ENCODE assay signal across 1 cellular context in genomic region chr3:105199217-105199616, GRCh38.
TF ChIP-seq lines count a peak whose summit lies in the region.

No MANE protein-coding gene starts in this region.

TF ChIP-seq in H1, 55 proteins besides CTCF, POLR2A, EP300 and RAD21:
- no peak for TF ChIP-seq EZH2 (IDR thresholded peaks at IDR 0.05; ENCODE audit: low read depth, low read length, severe bottlenecking)
- TF ChIP-seq KDM5A (IDR thresholded peaks at IDR 0.05; ENCODE audit: low read length): no peak
- no peak for TF ChIP-seq ATF3 (IDR thresholded peaks at IDR 0.05; ENCODE audit: insufficient read depth, low read depth, low read length)
- no peak for TF ChIP-seq NRF1 (IDR thresholded peaks at IDR 0.05; ENCODE audit: low read depth, low read length)
- TF ChIP-seq POU5F1 (IDR thresholded peaks at IDR 0.05; ENCODE audit: low read depth, low read length): no peak
- TF ChIP-seq BCL11A (IDR thresholded peaks at IDR 0.05; ENCODE audit: low read depth in 2 of 2, low read length in 2 of 2): no peak
- TF ChIP-seq GTF2F1 (IDR thresholded peaks at IDR 0.05; ENCODE audit: borderline replicate concordance, low read depth, low read length): no peak
- TF ChIP-seq ASH2L (IDR thresholded peaks at IDR 0.05; ENCODE audit: low read length): no peak
- TF ChIP-seq RBBP5 (IDR thresholded peaks at IDR 0.05; ENCODE audit: borderline replicate concordance, low read depth, low read length): no peak
- no peak for TF ChIP-seq E2F6 (IDR thresholded peaks at IDR 0.05)
- no peak for TF ChIP-seq RNF2 (IDR thresholded peaks at IDR 0.05; ENCODE audit: borderline replicate concordance, low read depth, low read length, missing control alignments, poor library complexity, severe bottlenecking)
- no peak for TF ChIP-seq SIRT6 (IDR thresholded peaks at IDR 0.05; ENCODE audit: low read length)
- TF ChIP-seq SRF (IDR thresholded peaks at IDR 0.05; ENCODE audit: low read depth, low read length): no peak
TF ChIP-seq in H1: peak in this region for 0.
